In genomic region chr2:46502291-46502690, GRCh38 we compare ENCODE assay signal across 27 cellular contexts. TPM values are rescaled to one million over a fixed set of nuclear protein-coding genes. Genes with fewer than 3 reads are reported as not detected.
DNase-seq lines count a peak whose midpoint lies in the region; ATAC-seq and TF ChIP-seq lines count a peak whose summit lies in the region.
"Had no signal": no experiment of that assay in that cellular context is flagged by ENCODE, and none has a peak within 500 bp of the region (broad histone marks: within the 10 kb centered on the region; RNA-seq: fewer than 3 reads in every experiment).

No MANE protein-coding gene starts in this region.

- no peaks in the 10 kb centered on the region for H3K36me3 ChIP-seq in right atrium auricular region
- H3K36me3 ChIP-seq in left ventricle myocardium inferior, result no peaks in the 10 kb centered on the region
- H3K36me3 ChIP-seq: BLaER1 treated with 17β-estradiol and CSF1 and Interleukin-3, amounts not matched to agents 10 nM and 100 nM had no signal

- no peak for TF ChIP-seq CTCF in right atrium auricular region (IDR thresholded peaks at IDR 0.05)
- no peak for TF ChIP-seq CTCF in left ventricle myocardium inferior (IDR thresholded peaks at IDR 0.05; ENCODE audit: borderline replicate concordance)
- no peak for TF ChIP-seq CTCF in neural crest cell (conservative IDR thresholded peaks at IDR 0.05)
- no peak for TF ChIP-seq CTCF in chondrocyte (IDR thresholded peaks at IDR 0.05)

- H3K4me3 ChIP-seq in right atrium auricular region (no peak overlapping the region), left ventricle myocardium inferior (no peak overlapping the region)
- H3K4me3 ChIP-seq: A549; BLaER1 treated with 17β-estradiol and CSF1 and Interleukin-3, amounts not matched to agents 10 nM and 100 nM had no signal

- H3K4me1 Mint-ChIP-seq in neural crest cell (peaks cover 58% of the 10 kb centered on the region), chondrocyte (ENCODE audit: low read depth) (peaks cover 16% of the 10 kb centered on the region)

- H3K36me3 Mint-ChIP-seq in neural crest cell (ENCODE audit: low read depth) (no peaks in the 10 kb centered on the region), chondrocyte (ENCODE audit: low read depth) (no peaks in the 10 kb centered on the region)
- H3K36me3 Mint-ChIP-seq: CD4-positive, CD25-positive, alpha-beta regulatory T cell had no signal

- H3K4me3 Mint-ChIP-seq in neural crest cell, result peak overlapping the region; percentile 79
- no peak overlapping the region for H3K4me3 Mint-ChIP-seq in chondrocyte (ENCODE audit: unreplicated experiment)
- H3K4me3 Mint-ChIP-seq: B cell; CD4-positive, alpha-beta memory T cell; CD4-positive, CD25-positive, alpha-beta regulatory T cell; CD8-positive, alpha-beta memory T cell had no signal

- H3K9me3 Mint-ChIP-seq in neural crest cell (no peaks in the 10 kb centered on the region), chondrocyte (ENCODE audit: low read depth) (no peaks in the 10 kb centered on the region)
- H3K9me3 Mint-ChIP-seq: CD4-positive, alpha-beta memory T cell; CD4-positive, CD25-positive, alpha-beta regulatory T cell; CD8-positive, alpha-beta memory T cell had no signal

- H3K27me3 ChIP-seq in right atrium auricular region (no peaks in the 10 kb centered on the region), left ventricle myocardium inferior (ENCODE audit: low read depth) (no peaks in the 10 kb centered on the region)

- peak overlapping the region; percentile 79 for H3K27ac Mint-ChIP-seq in neural crest cell (ENCODE audit: unreplicated experiment)
- H3K27ac Mint-ChIP-seq in chondrocyte (ENCODE audit: unreplicated experiment), result no peak overlapping the region
- H3K27ac Mint-ChIP-seq: B cell; CD4-positive, CD25-positive, alpha-beta regulatory T cell had no signal

- peak; percentile 26 for DNase-seq in right atrium auricular region (ENCODE audit: low spot score)
- no peak for DNase-seq in left ventricle myocardium inferior
- DNase-seq in CD1c-positive myeloid dendritic cell (ENCODE audit: extremely low spot score), result peak; percentile 40
- peak; percentile 42 for DNase-seq in ecto neural progenitor cell (ENCODE audit: low spot score)
- no peak for DNase-seq in neural crest cell (ENCODE audit: low read depth, low spot score)
- no peak for DNase-seq in activated CD4-positive, CD25-positive, alpha-beta regulatory T cell treated with anti-CD3 and anti-CD28 coated beads, Interleukin-2, amount 50 U/mL, for 72 hours
- DNase-seq in chondrocyte (ENCODE audit: low spot score), result no peak
- DNase-seq: AML-193; CD4-positive, alpha-beta memory T cell; CD4-positive, CD25-positive, alpha-beta regulatory T cell; CD8-positive, alpha-beta memory T cell; COR-L47; DMS 273 treated with DMSO at 0.1 percent for 48 hours; DMS153; DMS53; DMS79; DND-41; EL; GF-D8 had no signal

- H3K9me3 ChIP-seq in right atrium auricular region (no peaks in the 10 kb centered on the region), left ventricle myocardium inferior (replicated peaks) (no peaks in the 10 kb centered on the region)
- H3K9me3 ChIP-seq: A549 had no signal

- intact Hi-C loops in left ventricle myocardium inferior (cut with micrococcal nuclease), result no loop called here

- ATAC-seq in HG03442 (IDR thresholded peaks at IDR 0.05; ENCODE audit: unreplicated experiment), result no peak
- ATAC-seq: A549 had no signal

- H3K4me1 ChIP-seq in right atrium auricular region (peaks cover 0 to 12% of the 10 kb centered on the region in 2 donors), left ventricle myocardium inferior (peaks cover 14% of the 10 kb centered on the region)

- no peak overlapping the region for H3K27ac ChIP-seq in right atrium auricular region
- no peak overlapping the region for H3K27ac ChIP-seq in left ventricle myocardium inferior (replicated peaks)
- H3K27ac ChIP-seq: 22Rv1; A549; BLaER1 treated with 17β-estradiol and CSF1 and Interleukin-3, amounts not matched to agents 10 nM and 100 nM; C4-2B had no signal

- H3K27me3 Mint-ChIP-seq in neural crest cell (ENCODE audit: low read depth) (peaks cover 16% of the 10 kb centered on the region), chondrocyte (ENCODE audit: low read depth) (no peaks in the 10 kb centered on the region)
- H3K27me3 Mint-ChIP-seq: B cell had no signal

RNA-seq across cellular contexts. Expression of gene TMEM247, which starts 22.9 kb away (rescaled TPM):
- total RNA-seq in right atrium auricular region (not detected), left ventricle myocardium inferior (not detected), neural crest cell (not detected in 2 replicates), chondrocyte (not detected in 3 replicates)
- total RNA-seq: A172; B cell; CD4-positive, alpha-beta memory T cell; CD4-positive, CD25-positive, alpha-beta regulatory T cell; CD8-positive, alpha-beta memory T cell; Daoy had no signal

RNA-seq across cellular contexts. Expression of gene RHOQ, which starts 40.0 kb away (rescaled TPM):
- total RNA-seq in right atrium auricular region (100 to 1,000 TPM; 127 to 132 TPM), left ventricle myocardium inferior (380 TPM), neural crest cell (50.1 and 51.7 TPM in 2 replicates), chondrocyte (90.0 to 140 TPM (median 136 TPM) in 3 replicates)

RNA-seq across cellular contexts. Expression of gene ATP6V1E2, which starts 40.1 kb away (rescaled TPM):
- total RNA-seq in right atrium auricular region (1 to 10 TPM; 4.9 to 6.6 TPM), left ventricle myocardium inferior (9.1 TPM), neural crest cell (6.9 and 11.5 TPM in 2 replicates), chondrocyte (5.6 to 10.0 TPM (median 6.6 TPM) in 3 replicates)

Comparison
In these comparisons a context has a peak if more than half of its experiments do, and no peak if none do; other contexts are left out.
1. DNase-seq: peak in right atrium auricular region (single experiment), CD1c-positive myeloid dendritic cell (single experiment) and ecto neural progenitor cell (single experiment); none in left ventricle myocardium inferior (single experiment), neural crest cell (single experiment), activated CD4-positive, CD25-positive, alpha-beta regulatory T cell treated with anti-CD3 and anti-CD28 coated beads, Interleukin-2, amount 50 U/mL, for 72 hours (single experiment) and chondrocyte (single experiment).